ENCODE assay signal across 23 cellular contexts in genomic region chr4:170079981-170080380, GRCh38. TPM values are rescaled to one million over a fixed set of nuclear protein-coding genes. Genes with fewer than 3 reads are reported as not detected.
"Had no signal": no experiment of that assay in that cellular context is flagged by ENCODE, and none has a peak within 500 bp of the region (broad histone marks: within the 10 kb centered on the region; RNA-seq: fewer than 3 reads in every experiment).

No MANE protein-coding gene starts in this region.

- H3K27ac ChIP-seq: ascending aorta, left lung, lower lobe of right lung, neural progenitor cell, parathyroid adenoma, right atrium auricular region, spleen, thoracic aorta had no signal

- H3K4me1 Mint-ChIP-seq: activated CD4-positive, alpha-beta T cell treated with anti-CD3 and anti-CD28 coated beads for 36 hours; activated naive CD8-positive, alpha-beta T cell treated with anti-CD3 and anti-CD28 coated beads, Interleukin-2, amount 10 ng/mL, durations not matched to agents 7 days and 5 days; natural killer cell; neural progenitor cell had no signal

- H3K4me1 ChIP-seq: ascending aorta, left lung, lower lobe of right lung, neural progenitor cell, parathyroid adenoma, right atrium auricular region, spleen had no signal

- H3K4me3 ChIP-seq: ascending aorta, left lung, lower lobe of right lung, neural progenitor cell, right atrium auricular region, spleen, thoracic aorta had no signal

- H3K27ac Mint-ChIP-seq: activated CD4-positive, alpha-beta T cell treated with anti-CD3 and anti-CD28 coated beads for 36 hours; activated naive CD8-positive, alpha-beta T cell treated with anti-CD3 and anti-CD28 coated beads, Interleukin-2, amount 10 ng/mL, durations not matched to agents 7 days and 5 days; natural killer cell; neural progenitor cell; T-helper 1 cell treated with Interleukin-12 subunit alpha and Interleukin-12 subunit beta and Interleukin-4 antibody, amounts not matched to agents 30 μg/mL and 1 μg/mL, for 36 hours had no signal

- DNase-seq: activated CD4-positive, alpha-beta T cell treated with anti-CD3 and anti-CD28 coated beads for 36 hours; activated effector memory CD4-positive, alpha-beta T cell treated with Interleukin-2 at 50 U/mL for 16 hours; activated naive CD4-positive, alpha-beta T cell treated with Interleukin-2 at 50 U/mL for 16 hours; activated naive CD8-positive, alpha-beta T cell treated with anti-CD3 and anti-CD28 coated beads, Interleukin-2, amount 10 ng/mL, durations not matched to agents 7 days and 5 days; activated T-cell treated with anti-CD3 and anti-CD28 coated beads for 4 hours; caudate nucleus; foreskin melanocyte; left lung; lower lobe of right lung; mesenchymal stem cell; natural killer cell; occipital lobe; spleen; stimulated activated CD4-positive, alpha-beta T cell treated with anti-CD3 and anti-CD28 coated beads, Interleukin-2, amount 100 ng/mL, for 48 hours; stimulated activated naive CD8-positive, alpha-beta T cell treated with anti-CD3 and anti-CD28 coated beads, Interleukin-15, Interleukin-2, amounts not matched to agents 100 U/mL and 50 U/mL, for 24 hours; T-helper 9 cell; trophoblast cell had no signal

- H3K9me3 Mint-ChIP-seq: activated naive CD8-positive, alpha-beta T cell treated with anti-CD3 and anti-CD28 coated beads, Interleukin-2, amount 10 ng/mL, durations not matched to agents 7 days and 5 days; neural progenitor cell; T-helper 1 cell treated with Interleukin-12 subunit alpha and Interleukin-12 subunit beta and Interleukin-4 antibody, amounts not matched to agents 30 μg/mL and 1 μg/mL, for 36 hours had no signal

- H3K9me3 ChIP-seq: ascending aorta, left lung, lower lobe of right lung, right atrium auricular region, thoracic aorta had no signal

- H3K4me3 Mint-ChIP-seq: activated CD4-positive, alpha-beta T cell treated with anti-CD3 and anti-CD28 coated beads for 36 hours; activated naive CD8-positive, alpha-beta T cell treated with anti-CD3 and anti-CD28 coated beads, Interleukin-2, amount 10 ng/mL, durations not matched to agents 7 days and 5 days; natural killer cell; neural progenitor cell; T-helper 1 cell treated with Interleukin-12 subunit alpha and Interleukin-12 subunit beta and Interleukin-4 antibody, amounts not matched to agents 30 μg/mL and 1 μg/mL, for 36 hours had no signal

- H3K36me3 ChIP-seq: lower lobe of right lung, right atrium auricular region, spleen, thoracic aorta had no signal

- H3K36me3 Mint-ChIP-seq: activated naive CD8-positive, alpha-beta T cell treated with anti-CD3 and anti-CD28 coated beads, Interleukin-2, amount 10 ng/mL, durations not matched to agents 7 days and 5 days; natural killer cell had no signal

- H3K27me3 ChIP-seq: ascending aorta, left lung, neural progenitor cell, right atrium auricular region had no signal

RNA-seq across cellular contexts. Expression of gene AADAT, which starts 9.8 kb away (rescaled TPM):
- total RNA-seq: activated CD4-positive, alpha-beta T cell treated with anti-CD3 and anti-CD28 coated beads for 36 hours; activated naive CD8-positive, alpha-beta T cell treated with anti-CD3 and anti-CD28 coated beads, Interleukin-2, amount 10 ng/mL, durations not matched to agents 7 days and 5 days; natural killer cell had no signal
